18 cellular contexts compared by ENCODE assay signal in the genomic region with DNA sequence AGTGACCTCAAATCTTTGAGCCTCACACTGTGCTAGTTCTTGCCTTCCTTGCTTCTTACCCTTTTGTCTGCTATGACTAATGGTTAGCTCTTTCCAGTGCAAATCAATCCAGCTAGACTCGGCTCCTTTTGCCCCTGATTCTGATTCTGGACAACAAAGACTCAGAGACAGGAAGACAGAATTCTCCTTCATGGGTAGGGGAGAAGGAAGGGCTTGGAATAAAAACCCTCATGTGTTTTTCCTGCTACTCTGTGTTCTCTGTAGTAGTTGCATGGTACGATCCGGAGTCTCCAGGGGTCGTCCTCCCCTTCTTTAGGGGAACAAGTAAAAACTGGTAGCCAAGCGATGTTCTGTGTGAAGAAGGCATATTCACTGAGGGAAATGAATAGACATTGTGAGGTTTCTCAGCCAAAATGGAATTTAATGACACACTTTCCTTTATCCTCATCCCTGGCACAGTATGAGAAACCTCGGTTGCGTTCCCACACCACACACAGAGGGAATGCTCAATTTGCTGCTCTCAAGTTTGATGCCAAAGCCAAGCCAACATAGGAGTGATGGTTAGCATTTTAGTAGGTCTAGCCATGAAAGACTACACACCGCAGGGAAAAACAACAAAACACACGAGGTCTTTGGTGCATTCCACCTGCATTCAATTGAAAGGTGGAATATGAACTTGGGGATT. TPM values are rescaled to one million over a fixed set of nuclear protein-coding genes. Genes with fewer than 3 reads are reported as not detected.
"Had no signal": no experiment of that assay in that cellular context is flagged by ENCODE, and none has a peak within 500 bp of the region (broad histone marks: within the 10 kb centered on the region; RNA-seq: fewer than 3 reads in every experiment).

No MANE protein-coding gene starts in this region.

- DNase-seq: activated CD4-positive, CD25-positive, alpha-beta regulatory T cell treated with anti-CD3 and anti-CD28 coated beads, Interleukin-2, amount 50 U/mL, for 72 hours; activated gamma-delta T cell; erythroblast; ovary; stimulated activated naive B cell treated with anti-CD40 and anti-IgM and Interleukin-4, amounts not matched to agents 10 μg/mL and 1 μg/mL and 100 μg/mL, for 72 hours; upper lobe of left lung had no signal

- H3K27ac Mint-ChIP-seq: activated naive CD4-positive, alpha-beta T cell treated with anti-CD3 and anti-CD28 coated beads, Interleukin-2, amount 50 U/mL, for 24 hours; neural progenitor cell; stimulated activated naive B cell treated with anti-CD40 and anti-IgM and Interleukin-4, amounts not matched to agents 10 μg/mL and 1 μg/mL and 100 μg/mL, for 72 hours; T-helper 1 cell treated with Interleukin-12 subunit alpha and Interleukin-12 subunit beta and Interleukin-4 antibody, amounts not matched to agents 30 μg/mL and 1 μg/mL, for 36 hours had no signal

- H3K4me1 Mint-ChIP-seq: activated naive CD4-positive, alpha-beta T cell treated with anti-CD3 and anti-CD28 coated beads, Interleukin-2, amount 50 U/mL, for 24 hours; stimulated activated naive B cell treated with anti-CD40 and anti-IgM and Interleukin-4, amounts not matched to agents 10 μg/mL and 1 μg/mL and 100 μg/mL, for 72 hours had no signal

- H3K27ac ChIP-seq: ascending aorta, neural progenitor cell, ovary, thoracic aorta, VCaP had no signal

- H3K9me3 ChIP-seq: ascending aorta, ovary, thoracic aorta, upper lobe of left lung had no signal

- H3K27me3 Mint-ChIP-seq: activated naive CD4-positive, alpha-beta T cell treated with anti-CD3 and anti-CD28 coated beads, Interleukin-2, amount 50 U/mL, for 24 hours; stimulated activated naive B cell treated with anti-CD40 and anti-IgM and Interleukin-4, amounts not matched to agents 10 μg/mL and 1 μg/mL and 100 μg/mL, for 72 hours had no signal

- H2AFZ ChIP-seq: neural progenitor cell had no signal

- ATAC-seq: left lobe of liver; sciatic nerve; stimulated activated naive B cell treated with anti-CD40 and anti-IgM and Interleukin-4, amounts not matched to agents 10 μg/mL and 1 μg/mL and 100 μg/mL, for 72 hours had no signal

- H3K9ac ChIP-seq: neural progenitor cell had no signal

- FAIRE-seq: frontal cortex, keratinocyte had no signal

- H3K36me3 ChIP-seq: ascending aorta, neural progenitor cell, ovary, thoracic aorta, upper lobe of left lung had no signal

- H3K27me3 ChIP-seq: ascending aorta, neural progenitor cell, ovary, upper lobe of left lung had no signal

- H3K4me3 Mint-ChIP-seq: activated naive CD4-positive, alpha-beta T cell treated with anti-CD3 and anti-CD28 coated beads, Interleukin-2, amount 50 U/mL, for 24 hours; stimulated activated naive B cell treated with anti-CD40 and anti-IgM and Interleukin-4, amounts not matched to agents 10 μg/mL and 1 μg/mL and 100 μg/mL, for 72 hours; T-helper 1 cell treated with Interleukin-12 subunit alpha and Interleukin-12 subunit beta and Interleukin-4 antibody, amounts not matched to agents 30 μg/mL and 1 μg/mL, for 36 hours had no signal

- H3K9me3 Mint-ChIP-seq: activated naive CD4-positive, alpha-beta T cell treated with anti-CD3 and anti-CD28 coated beads, Interleukin-2, amount 50 U/mL, for 24 hours; stimulated activated naive B cell treated with anti-CD40 and anti-IgM and Interleukin-4, amounts not matched to agents 10 μg/mL and 1 μg/mL and 100 μg/mL, for 72 hours; T-helper 1 cell treated with Interleukin-12 subunit alpha and Interleukin-12 subunit beta and Interleukin-4 antibody, amounts not matched to agents 30 μg/mL and 1 μg/mL, for 36 hours had no signal

- H3K4me2 ChIP-seq: neural progenitor cell had no signal

- H3K36me3 Mint-ChIP-seq: activated naive CD4-positive, alpha-beta T cell treated with anti-CD3 and anti-CD28 coated beads, Interleukin-2, amount 50 U/mL, for 24 hours; neural progenitor cell; stimulated activated naive B cell treated with anti-CD40 and anti-IgM and Interleukin-4, amounts not matched to agents 10 μg/mL and 1 μg/mL and 100 μg/mL, for 72 hours had no signal

- H3K4me3 ChIP-seq: ascending aorta, lung, neural progenitor cell, ovary, thoracic aorta, upper lobe of left lung had no signal

RNA-seq across cellular contexts. Expression of a gene that starts 6.3 kb away (rescaled TPM):
- total RNA-seq: activated CD8-positive, alpha-beta memory T cell treated with anti-CD3 and anti-CD28 coated beads for 36 hours had no signal
